8 cellular contexts compared by ENCODE assay signal in genomic region chr1:3625151-3625907, GRCh38. TPM values are rescaled to one million over a fixed set of nuclear protein-coding genes. Genes with fewer than 3 reads are reported as not detected.
DNase-seq lines count a peak whose midpoint lies in the region; ATAC-seq, FAIRE-seq and TF ChIP-seq lines count a peak whose summit lies in the region.

No MANE protein-coding gene starts in this region.

- H3K9me3 Mint-ChIP-seq in activated T-helper 1 cell treated with anti-CD3 and anti-CD28 coated beads, Interleukin-12 subunit alpha, Interleukin-12 subunit beta, Interleukin-2, Interleukin-4 antibody, amounts not matched to agents 30 ng/mL and 10 ng/mL and 1 ng/mL, durations not matched to agents 14 hours and 24 hours and 36 hours: no peaks in the 10 kb centered on the region

- peak overlapping the region; percentile 6 for H3K27ac Mint-ChIP-seq in activated T-helper 1 cell treated with anti-CD3 and anti-CD28 coated beads, Interleukin-12 subunit alpha, Interleukin-12 subunit beta, Interleukin-2, Interleukin-4 antibody, amounts not matched to agents 30 ng/mL and 10 ng/mL and 1 ng/mL, durations not matched to agents 14 hours and 24 hours and 36 hours

- H3K27ac ChIP-seq in pancreas: peak overlapping the region in 3 of 4 donors; percentile 33 to 55 (median 52)

- peaks cover 6% of the 10 kb centered on the region for H3K36me3 Mint-ChIP-seq in activated T-helper 1 cell treated with anti-CD3 and anti-CD28 coated beads, Interleukin-12 subunit alpha, Interleukin-12 subunit beta, Interleukin-2, Interleukin-4 antibody, amounts not matched to agents 30 ng/mL and 10 ng/mL and 1 ng/mL, durations not matched to agents 14 hours and 24 hours and 36 hours (ENCODE audit: low read depth)

- no peak for TF ChIP-seq CTCF in pancreas (IDR thresholded peaks at IDR 0.05)

- H3K4me1 Mint-ChIP-seq in activated T-helper 1 cell treated with anti-CD3 and anti-CD28 coated beads, Interleukin-12 subunit alpha, Interleukin-12 subunit beta, Interleukin-2, Interleukin-4 antibody, amounts not matched to agents 30 ng/mL and 10 ng/mL and 1 ng/mL, durations not matched to agents 14 hours and 24 hours and 36 hours (ENCODE audit: low read depth): peaks cover 27% of the 10 kb centered on the region

- peak overlapping the region; percentile 94 for H3K4me3 Mint-ChIP-seq in activated T-helper 1 cell treated with anti-CD3 and anti-CD28 coated beads, Interleukin-12 subunit alpha, Interleukin-12 subunit beta, Interleukin-2, Interleukin-4 antibody, amounts not matched to agents 30 ng/mL and 10 ng/mL and 1 ng/mL, durations not matched to agents 14 hours and 24 hours and 36 hours

- DNase-seq in D341Med (ENCODE audit: low spot score): peak; percentile 52
- peak; percentile 30 for DNase-seq in NCI-H1105 (lab: John Stamatoyannopoulos, UW)
- DNase-seq in activated T-helper 1 cell treated with anti-CD3 and anti-CD28 coated beads, Interleukin-12 subunit alpha, Interleukin-12 subunit beta, Interleukin-2, Interleukin-4 antibody, amounts not matched to agents 30 ng/mL and 10 ng/mL and 1 ng/mL, durations not matched to agents 14 hours and 24 hours and 36 hours (ENCODE audit: low spot score): no peak
- DNase-seq in Right ventricle myocardium superior: peak; percentile 47
- peak; percentile 35 to 81 (median 53) for DNase-seq in pancreas
- no peak for DNase-seq in NCI-H1048 (lab: John Stamatoyannopoulos, UW)

- H3K4me3 ChIP-seq in pancreas: peak overlapping the region; percentile 66 to 99 (median 86)

- peaks cover 0 to 21% (median 8%) of the 10 kb centered on the region in 3 donors for H3K36me3 ChIP-seq in pancreas

- H3K27me3 ChIP-seq in pancreas: no peaks in the 10 kb centered on the region

- no peak for FAIRE-seq in pancreas (lab: Jason Lieb, UNC)

- no peaks in the 10 kb centered on the region for H3K9me3 ChIP-seq in pancreas

- WGBS in pancreas, 2 donors: 1 to 3% methylated on average over 29 to 71 of the region's 71 CpGs

- ATAC-seq in GM21786 (IDR thresholded peaks at IDR 0.05; ENCODE audit: unreplicated experiment) (peak; percentile 7), Right ventricle myocardium superior (ENCODE audit: poor library complexity) (no peak), pancreas (peak; percentile 18 to 45 (median 32)), GM18861 (IDR thresholded peaks at IDR 0.05; ENCODE audit: unreplicated experiment) (no peak)

- H3K27me3 Mint-ChIP-seq in activated T-helper 1 cell treated with anti-CD3 and anti-CD28 coated beads, Interleukin-12 subunit alpha, Interleukin-12 subunit beta, Interleukin-2, Interleukin-4 antibody, amounts not matched to agents 30 ng/mL and 10 ng/mL and 1 ng/mL, durations not matched to agents 14 hours and 24 hours and 36 hours (ENCODE audit: insufficient read depth): peaks cover 8% of the 10 kb centered on the region

- H3K4me1 ChIP-seq in pancreas: peaks cover 0 to 15% (median 13%) of the 10 kb centered on the region in 3 donors

- intact Hi-C loops in activated T-helper 1 cell treated with anti-CD3 and anti-CD28 coated beads, Interleukin-12 subunit alpha, Interleukin-12 subunit beta, Interleukin-2, Interleukin-4 antibody, amounts not matched to agents 30 ng/mL and 10 ng/mL and 1 ng/mL, durations not matched to agents 14 hours and 24 hours and 36 hours (cut with micrococcal nuclease): loop anchor here (10.0 kb wide), 4 partner anchors 119 to 1211 kb away; partner anchors contain the start of genes PEX10, PRXL2B and SMIM1
- intact Hi-C loops in Right ventricle myocardium superior (cut with DNase I) (no loop called here), pancreas (cut with DNase I) (loop anchor here in 1 of 3 donors (10.0 kb wide), 1 partner anchor 171 kb away; the partner anchor contains the start of gene ARHGEF16)

RNA-seq across cellular contexts. Expression of gene TPRG1L, which starts 0.5 kb away (rescaled TPM):
- 10.3 and 12.5 TPM in 2 replicates for total RNA-seq in activated T-helper 1 cell treated with anti-CD3 and anti-CD28 coated beads, Interleukin-12 subunit alpha, Interleukin-12 subunit beta, Interleukin-2, Interleukin-4 antibody, amounts not matched to agents 30 ng/mL and 10 ng/mL and 1 ng/mL, durations not matched to agents 14 hours and 24 hours and 36 hours
- total RNA-seq in Right ventricle myocardium superior (47.0 TPM), pancreas (10 to 100 TPM; 16.4 to 25.8 (median 21.8) TPM)
- polyA plus RNA-seq in pancreas: 10 to 100 TPM; 16.5 to 33.3 TPM

RNA-seq across cellular contexts. Expression of gene MEGF6, which starts 14.0 kb away (rescaled TPM):
- 1.2 and 2.1 TPM in 2 replicates for total RNA-seq in activated T-helper 1 cell treated with anti-CD3 and anti-CD28 coated beads, Interleukin-12 subunit alpha, Interleukin-12 subunit beta, Interleukin-2, Interleukin-4 antibody, amounts not matched to agents 30 ng/mL and 10 ng/mL and 1 ng/mL, durations not matched to agents 14 hours and 24 hours and 36 hours
- total RNA-seq in Right ventricle myocardium superior: 7.3 TPM
- total RNA-seq in pancreas: 10 to 100 TPM in 1 of 6 donors, 1 to 10 TPM in 5; 2.6 to 11.2 (median 7.2) TPM
- 10 to 100 TPM; 14.5 to 20.0 TPM for polyA plus RNA-seq in pancreas

RNA-seq across cellular contexts. Expression of gene WRAP73, which starts 24.6 kb away (rescaled TPM):
- total RNA-seq in activated T-helper 1 cell treated with anti-CD3 and anti-CD28 coated beads, Interleukin-12 subunit alpha, Interleukin-12 subunit beta, Interleukin-2, Interleukin-4 antibody, amounts not matched to agents 30 ng/mL and 10 ng/mL and 1 ng/mL, durations not matched to agents 14 hours and 24 hours and 36 hours: 44.9 and 45.5 TPM in 2 replicates
- 10.0 TPM for total RNA-seq in Right ventricle myocardium superior
- 10 to 100 TPM in 2 of 6 donors, 1 to 10 TPM in 4; 6.7 to 12.4 (median 9.2) TPM for total RNA-seq in pancreas
- polyA plus RNA-seq in pancreas: 10 to 100 TPM; 19.0 to 26.2 TPM

RNA-seq across cellular contexts. Expression of gene TP73, which starts 27.0 kb away (rescaled TPM):
- 1.4 and 1.5 TPM in 2 replicates for total RNA-seq in activated T-helper 1 cell treated with anti-CD3 and anti-CD28 coated beads, Interleukin-12 subunit alpha, Interleukin-12 subunit beta, Interleukin-2, Interleukin-4 antibody, amounts not matched to agents 30 ng/mL and 10 ng/mL and 1 ng/mL, durations not matched to agents 14 hours and 24 hours and 36 hours
- total RNA-seq in Right ventricle myocardium superior (not detected), pancreas (under 1 TPM; 0.25 to 0.51 (median 0.37) TPM)
- polyA plus RNA-seq in pancreas: under 1 TPM; 0.11 to 0.12 TPM

Comparison
In these comparisons a context has a peak if more than half of its experiments do, and no peak if none do; other contexts are left out.
1. DNase-seq: peak in D341Med (single experiment), NCI-H1105 (single experiment), Right ventricle myocardium superior (single experiment) and pancreas (6 of 6); none in activated T-helper 1 cell treated with anti-CD3 and anti-CD28 coated beads, Interleukin-12 subunit alpha, Interleukin-12 subunit beta, Interleukin-2, Interleukin-4 antibody, amounts not matched to agents 30 ng/mL and 10 ng/mL and 1 ng/mL, durations not matched to agents 14 hours and 24 hours and 36 hours (single experiment) and NCI-H1048 (single experiment).
2. ATAC-seq: peak in GM21786 (single experiment) and pancreas (4 of 4); none in Right ventricle myocardium superior (single experiment) and GM18861 (single experiment).